Comparison of ENCODE assay signal across 8 cellular contexts in the genomic region with DNA sequence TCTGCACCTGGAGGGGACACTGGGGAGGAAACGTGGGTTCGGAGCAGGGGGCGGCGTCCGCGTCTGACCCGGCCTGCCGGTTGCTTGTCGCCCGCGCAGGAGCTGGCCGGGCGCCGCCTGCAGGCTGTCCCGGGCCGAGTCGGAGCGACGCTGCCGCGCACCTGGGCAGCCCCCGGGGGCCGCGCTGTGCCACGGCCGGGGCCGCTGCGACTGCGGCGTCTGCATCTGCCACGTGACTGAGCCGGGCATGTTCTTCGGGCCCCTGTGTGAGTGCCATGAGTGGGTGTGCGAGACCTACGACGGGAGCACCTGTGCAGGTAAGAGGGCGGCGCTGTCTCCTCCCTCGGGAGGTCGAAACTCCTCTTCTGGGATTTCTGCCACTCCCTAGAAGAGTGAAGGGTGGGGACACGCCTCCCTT. TPM values are rescaled to one million over a fixed set of nuclear protein-coding genes. Genes with fewer than 3 reads are reported as not detected.
DNase-seq lines count a peak whose midpoint lies in the region; ATAC-seq and TF ChIP-seq lines count a peak whose summit lies in the region.

No MANE protein-coding gene starts in this region.

- H3K4me3 Mint-ChIP-seq in activated naive CD8-positive, alpha-beta T cell = peak overlapping the region; percentile 60
- H3K4me3 Mint-ChIP-seq in activated naive CD8-positive, alpha-beta T cell treated with anti-CD3 and anti-CD28 coated beads, Interleukin-2, amount 50 U/mL, for 24 hours = no peak overlapping the region
- peak overlapping the region in 1 of 5 donors; percentile 5 for H3K4me3 Mint-ChIP-seq in immature natural killer cell

- H3K79me2 ChIP-seq in fibroblast of lung (ENCODE audit: control insufficient read depth, insufficient read depth, low read length) = peaks cover 16% of the 10 kb centered on the region

- TF ChIP-seq POLR2A in gastrocnemius medialis (IDR thresholded peaks at IDR 0.05) = no peak

- intact Hi-C loops in gastrocnemius medialis (cut with DNase I; ENCODE audit: low total_unique reads) = no loop called here

- peak overlapping the region; percentile 23 for H2AFZ ChIP-seq in fibroblast of lung (ENCODE audit: low read length)

- H3K9me3 Mint-ChIP-seq in activated naive CD8-positive, alpha-beta T cell (ENCODE audit: low read depth) = no peaks in the 10 kb centered on the region
- no peaks in the 10 kb centered on the region for H3K9me3 Mint-ChIP-seq in activated naive CD8-positive, alpha-beta T cell treated with anti-CD3 and anti-CD28 coated beads, Interleukin-2, amount 50 U/mL, for 24 hours
- peaks cover 0 to 7% (median 0%) of the 10 kb centered on the region in 6 donors for H3K9me3 Mint-ChIP-seq in immature natural killer cell

- H3K36me3 Mint-ChIP-seq in activated naive CD8-positive, alpha-beta T cell = no peaks in the 10 kb centered on the region
- H3K36me3 Mint-ChIP-seq in activated naive CD8-positive, alpha-beta T cell treated with anti-CD3 and anti-CD28 coated beads, Interleukin-2, amount 50 U/mL, for 24 hours (ENCODE audit: low read depth) = no peaks in the 10 kb centered on the region
- H3K36me3 Mint-ChIP-seq in immature natural killer cell = peaks cover 0 to 4% (median 0%) of the 10 kb centered on the region in 3 donors

- H3K27ac ChIP-seq in fibroblast of lung (ENCODE audit: insufficient read depth, low read length) (peak overlapping the region; percentile 61), gastrocnemius medialis (no peak overlapping the region)

- peak overlapping the region; percentile 34 for H3K9ac ChIP-seq in fibroblast of lung (ENCODE audit: insufficient read depth, low read length)

- H3K36me3 ChIP-seq in fibroblast of lung (ENCODE audit: control insufficient read depth, insufficient read depth, low read length) = no peaks in the 10 kb centered on the region
- H3K36me3 ChIP-seq in gastrocnemius medialis = no peaks in the 10 kb centered on the region

- H3K9me3 ChIP-seq in fibroblast of lung (ENCODE audit: control insufficient read depth, insufficient read depth, low read depth, low read length) = no peaks in the 10 kb centered on the region
- no peaks in the 10 kb centered on the region for H3K9me3 ChIP-seq in gastrocnemius medialis

- H3K4me2 ChIP-seq in fibroblast of lung (ENCODE audit: extremely low read depth, insufficient read depth, low read length) = peak overlapping the region; percentile 64

- no peak for ATAC-seq in activated naive CD8-positive, alpha-beta T cell treated with anti-CD3 and anti-CD28 coated beads, Interleukin-2, amount 50 U/mL, for 24 hours
- ATAC-seq in gastrocnemius medialis = no peak

- H3K27ac Mint-ChIP-seq in activated naive CD8-positive, alpha-beta T cell = no peak overlapping the region
- H3K27ac Mint-ChIP-seq in activated naive CD8-positive, alpha-beta T cell treated with anti-CD3 and anti-CD28 coated beads, Interleukin-2, amount 50 U/mL, for 24 hours = no peak overlapping the region
- no peak overlapping the region for H3K27ac Mint-ChIP-seq in immature natural killer cell

- H4K20me1 ChIP-seq in fibroblast of lung (ENCODE audit: control insufficient read depth, extremely low read depth, insufficient read depth, low read length) = no peaks in the 10 kb centered on the region

- H3K27me3 ChIP-seq in fibroblast of lung (ENCODE audit: control insufficient read depth, insufficient read depth, low read length) (no peaks in the 10 kb centered on the region), gastrocnemius medialis (no peaks in the 10 kb centered on the region)

- TF ChIP-seq CTCF in fibroblast of lung (conservative IDR thresholded peaks at IDR 0.05 in 1 of 2, IDR thresholded peaks at IDR 0.05 in 1 of 2; ENCODE audit: low read depth in 1 of 2, low read length in 2 of 2) = peak; percentile 5 to 26
- no peak for TF ChIP-seq CTCF in gastrocnemius medialis (IDR thresholded peaks at IDR 0.05 in 4 of 5, conservative IDR thresholded peaks at IDR 0.05 in 1 of 5)

- H3K4me1 Mint-ChIP-seq in activated naive CD8-positive, alpha-beta T cell (ENCODE audit: low read depth) = peaks cover 9% of the 10 kb centered on the region
- H3K4me1 Mint-ChIP-seq in activated naive CD8-positive, alpha-beta T cell treated with anti-CD3 and anti-CD28 coated beads, Interleukin-2, amount 50 U/mL, for 24 hours = peaks cover 2% of the 10 kb centered on the region
- no peaks in the 10 kb centered on the region for H3K4me1 Mint-ChIP-seq in immature natural killer cell

- peaks cover 11% of the 10 kb centered on the region for H3K27me3 Mint-ChIP-seq in activated naive CD8-positive, alpha-beta T cell
- H3K27me3 Mint-ChIP-seq in activated naive CD8-positive, alpha-beta T cell treated with anti-CD3 and anti-CD28 coated beads, Interleukin-2, amount 50 U/mL, for 24 hours = peaks cover 33% of the 10 kb centered on the region
- peaks cover 2 to 9% (median 2%) of the 10 kb centered on the region in 3 donors for H3K27me3 Mint-ChIP-seq in immature natural killer cell (ENCODE audit: low read depth in 3 of 3)

- in situ Hi-C loops in gastrocnemius medialis (cut with MboI; ENCODE audit: low sequenced_read_pairs in 4 of 4) = no loop called here

- H3K4me1 ChIP-seq in fibroblast of lung (ENCODE audit: control insufficient read depth, extremely low read depth, insufficient read depth, low read length) (peaks cover 30% of the 10 kb centered on the region), gastrocnemius medialis (no peaks in the 10 kb centered on the region)

- peak overlapping the region; percentile 64 to 90 (median 77) for H3K4me3 ChIP-seq in fibroblast of lung (replicated peaks in 1 of 4; ENCODE audit: control extremely low read depth in 1 of 4, insufficient read depth in 1 of 4, low read depth in 3 of 4, low read length in 4 of 4)
- H3K4me3 ChIP-seq in gastrocnemius medialis = peak overlapping the region; percentile 29 to 51 (median 46)

- DNase-seq in activated naive CD8-positive, alpha-beta T cell treated with anti-CD3 and anti-CD28 coated beads, Interleukin-2, amount 50 U/mL, for 24 hours = no peak
- DNase-seq in NCI-H1436 (lab: John Stamatoyannopoulos, UW) (peak; percentile 68), fibroblast of lung (ENCODE audit: low read depth in 2 of 2) (no peak), gastrocnemius medialis (no peak), DMS153 treated with DMSO at 0.1 percent for 48 hours (lab: John Stamatoyannopoulos, UW; ENCODE audit: unreplicated experiment) (no peak), GOT3 (lab: John Stamatoyannopoulos, UW) (no peak), immature natural killer cell (no peak)

RNA-seq across cellular contexts. Expression of gene ITGBL1, which starts 1.3 kb away (rescaled TPM):
- total RNA-seq in fibroblast of lung = 19.0 and 45.1 TPM in 2 replicates
- 87.4 and 137 TPM in 2 replicates for polyA plus RNA-seq in fibroblast of lung
- polyA plus RNA-seq in fibroblast of lung (2012) = 52.6 and 83.8 TPM in 2 replicates
- polyA minus RNA-seq in fibroblast of lung (ENCODE audit: low replicate concordance) = 21.0 and 23.8 TPM in 2 replicates
- 1 to 10 TPM in 3 of 4 donors, under 1 TPM in 1; 0.61 to 6.7 (median 5.0) TPM for total RNA-seq in gastrocnemius medialis
- polyA plus RNA-seq in immature natural killer cell = not detected

RNA-seq across cellular contexts. Expression of gene NALCN, which starts 37.5 kb away (rescaled TPM):
- total RNA-seq in fibroblast of lung (0.77 and 1.5 TPM in 2 replicates), gastrocnemius medialis (under 1 TPM in 2 of 4 donors, not detected in 2; 0.62 to 0.87 TPM)
- polyA plus RNA-seq in fibroblast of lung (1.9 and 2.7 TPM in 2 replicates), immature natural killer cell (not detected)
- polyA plus RNA-seq in fibroblast of lung (2012) = 1.2 and 1.5 TPM in 2 replicates
- 0.22 and 1.2 TPM in 2 replicates for polyA minus RNA-seq in fibroblast of lung (ENCODE audit: low replicate concordance)

Comparison
In these comparisons a context has a peak if more than half of its experiments do, and no peak if none do; other contexts are left out.
1. CTCF ChIP-seq: peak in fibroblast of lung (2 of 2); none in gastrocnemius medialis (0 of 5).